9 cellular contexts compared by ENCODE assay signal in the genomic region with DNA sequence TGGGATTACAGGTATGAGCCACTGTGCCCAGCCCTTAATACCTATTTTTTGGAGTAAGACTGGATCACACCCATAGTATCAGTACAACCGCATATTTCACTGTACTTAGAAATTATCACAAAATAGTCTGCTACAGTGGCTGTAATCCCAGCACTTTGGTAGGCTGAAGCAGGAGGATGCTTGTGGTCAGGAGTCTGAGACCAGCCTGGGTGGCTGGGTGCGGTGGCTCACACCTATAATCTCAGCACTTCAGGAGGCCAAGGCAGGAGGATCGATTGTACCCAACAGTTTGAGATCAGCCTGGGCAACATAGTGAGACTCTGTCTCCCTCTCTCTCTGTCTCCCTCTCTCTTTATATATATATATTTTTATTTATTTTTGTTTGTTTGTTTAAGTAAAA.
"Had no signal": no experiment of that assay in that cellular context is flagged by ENCODE, and none has a peak within 500 bp of the region (broad histone marks: within the 10 kb centered on the region; RNA-seq: fewer than 3 reads in every experiment).

No MANE protein-coding gene starts in this region.

- ATAC-seq: HCT116 had no signal

- H3K9ac ChIP-seq: GM23248 had no signal

- H3K27me3 Mint-ChIP-seq: IgD-negative memory B cell had no signal

- H3K27ac ChIP-seq: GM23248, HL-60 had no signal

- H3K9me3 Mint-ChIP-seq: IgD-negative memory B cell had no signal

- H3K4me3 ChIP-seq: GM23248, HAP-1 had no signal

- H3K9me3 ChIP-seq: HAP-1 had no signal

- H3K36me3 ChIP-seq: HAP-1 had no signal

- H2AFZ ChIP-seq: GM23248 had no signal

- DNase-seq: GM23248, GOT3, H7, HFFc6, KBM-7 had no signal
